ENCODE assay signal across 1 cellular context in genomic region chr20:50389437-50389807, GRCh38.
TF ChIP-seq lines count a peak whose summit lies in the region.

No MANE protein-coding gene starts in this region.

TF ChIP-seq in HepG2, 621 proteins besides CTCF, POLR2A, EP300 and RAD21 (continued from another document and continues in another):
- TF ChIP-seq USF2 (IDR thresholded peaks at IDR 0.05; ENCODE audit: low read depth, low read length) (no peak; the same call in 1 of the 2 replicates), USF2 (CRISPR knock-in tag; IDR thresholded peaks at IDR 0.05; ENCODE audit: borderline replicate concordance) (no peak), FUBP1 (CRISPR knock-in tag; IDR thresholded peaks at IDR 0.05; ENCODE audit: borderline replicate concordance) (no peak), ZNF776 (CRISPR knock-in tag; IDR thresholded peaks at IDR 0.05) (no peak), PHF8 (CRISPR knock-in tag; IDR thresholded peaks at IDR 0.05) (peak; percentile 18), ZBTB7B (CRISPR knock-in tag; IDR thresholded peaks at IDR 0.05) (no peak; the same call in 1 of the 2 replicates), KDM5A (IDR thresholded peaks at IDR 0.05; ENCODE audit: borderline replicate concordance, low read length) (no peak), FIP1L1 (IDR thresholded peaks at IDR 0.05; ENCODE audit: borderline replicate concordance, insufficient read depth, low read depth, low read length) (no peak), TMF1 (CRISPR knock-in tag; IDR thresholded peaks at IDR 0.05; ENCODE audit: low read depth) (no peak), MIXL1 (CRISPR knock-in tag; IDR thresholded peaks at IDR 0.05) (peak; percentile 26; the same call in 1 of the 2 replicates), CENPT (CRISPR knock-in tag; IDR thresholded peaks at IDR 0.05; ENCODE audit: low read depth) (no peak), ZNF629 (CRISPR knock-in tag; conservative IDR thresholded peaks at IDR 0.05) (0 out of 2 replicates have a peak, but pooled peaks have one; percentile 32), ZNF124 (CRISPR knock-in tag; IDR thresholded peaks at IDR 0.05) (0 out of 2 replicates have a peak, but pooled peaks have one; percentile 22), NKX3-1 (CRISPR knock-in tag; IDR thresholded peaks at IDR 0.05) (no peak), TFE3 (CRISPR knock-in tag; IDR thresholded peaks at IDR 0.05) (peak; percentile 79), FOXC1 (CRISPR knock-in tag; IDR thresholded peaks at IDR 0.05; ENCODE audit: borderline replicate concordance) (no peak), SNAI1 (CRISPR knock-in tag; IDR thresholded peaks at IDR 0.05; ENCODE audit: borderline replicate concordance) (no peak; the same call in 1 of the 2 replicates), ATF1 (CRISPR knock-in tag; IDR thresholded peaks at IDR 0.05) (no peak; the same call in 1 of the 2 replicates), ATM (IDR thresholded peaks at IDR 0.05; ENCODE audit: borderline replicate concordance) (no peak), IKZF5 (CRISPR knock-in tag; IDR thresholded peaks at IDR 0.05) (peak; percentile 65), ZNF263 (CRISPR knock-in tag; IDR thresholded peaks at IDR 0.05) (peak; percentile 85), PTBP1 (IDR thresholded peaks at IDR 0.05; ENCODE audit: low read depth, low read length, poor library complexity, severe bottlenecking) (no peak), SETDB1 (CRISPR knock-in tag; IDR thresholded peaks at IDR 0.05; ENCODE audit: borderline replicate concordance) (no peak), HOXA7 (CRISPR knock-in tag; IDR thresholded peaks at IDR 0.05) (no peak), ZNF747 (CRISPR knock-in tag; IDR thresholded peaks at IDR 0.05; ENCODE audit: borderline replicate concordance) (no peak), ZNF75D (CRISPR knock-in tag; IDR thresholded peaks at IDR 0.05; ENCODE audit: borderline replicate concordance) (no peak), ASH2L (IDR thresholded peaks at IDR 0.05; ENCODE audit: insufficient read length, low read depth, low read length) (peak; percentile 77), ZNF253 (CRISPR knock-in tag; IDR thresholded peaks at IDR 0.05; ENCODE audit: borderline replicate concordance) (no peak), NFE2 (CRISPR knock-in tag; IDR thresholded peaks at IDR 0.05) (no peak; the same call in 1 of the 2 replicates), RFXAP (CRISPR knock-in tag; IDR thresholded peaks at IDR 0.05; ENCODE audit: borderline replicate concordance) (no peak), SRSF1 (optimal IDR thresholded peaks at IDR 0.05; ENCODE audit: low read depth, low read length) (peak; percentile 49), ZSCAN22 (CRISPR knock-in tag; IDR thresholded peaks at IDR 0.05) (no peak), ZNF432 (CRISPR knock-in tag; IDR thresholded peaks at IDR 0.05; ENCODE audit: borderline replicate concordance) (no peak), ZNF33B (CRISPR knock-in tag; IDR thresholded peaks at IDR 0.05) (no peak), CREB3 (CRISPR knock-in tag; IDR thresholded peaks at IDR 0.05) (no peak), ZNF660 (CRISPR knock-in tag; IDR thresholded peaks at IDR 0.05; ENCODE audit: borderline replicate concordance, low read depth) (no peak), MATR3 (CRISPR knock-in tag; IDR thresholded peaks at IDR 0.05) (no peak), ZNF652 (CRISPR knock-in tag; IDR thresholded peaks at IDR 0.05; ENCODE audit: borderline replicate concordance, low read depth) (no peak), GLI4 (CRISPR knock-in tag; IDR thresholded peaks at IDR 0.05; ENCODE audit: borderline replicate concordance) (no peak), ZNF792 (CRISPR knock-in tag; IDR thresholded peaks at IDR 0.05) (no peak), RBM39 (IDR thresholded peaks at IDR 0.05; ENCODE audit: low read depth, low read length, poor library complexity, severe bottlenecking) (no peak), CENPBD1 (CRISPR knock-in tag; IDR thresholded peaks at IDR 0.05; ENCODE audit: borderline replicate concordance, low read depth) (no peak)
- TF ChIP-seq, protein P1, sequence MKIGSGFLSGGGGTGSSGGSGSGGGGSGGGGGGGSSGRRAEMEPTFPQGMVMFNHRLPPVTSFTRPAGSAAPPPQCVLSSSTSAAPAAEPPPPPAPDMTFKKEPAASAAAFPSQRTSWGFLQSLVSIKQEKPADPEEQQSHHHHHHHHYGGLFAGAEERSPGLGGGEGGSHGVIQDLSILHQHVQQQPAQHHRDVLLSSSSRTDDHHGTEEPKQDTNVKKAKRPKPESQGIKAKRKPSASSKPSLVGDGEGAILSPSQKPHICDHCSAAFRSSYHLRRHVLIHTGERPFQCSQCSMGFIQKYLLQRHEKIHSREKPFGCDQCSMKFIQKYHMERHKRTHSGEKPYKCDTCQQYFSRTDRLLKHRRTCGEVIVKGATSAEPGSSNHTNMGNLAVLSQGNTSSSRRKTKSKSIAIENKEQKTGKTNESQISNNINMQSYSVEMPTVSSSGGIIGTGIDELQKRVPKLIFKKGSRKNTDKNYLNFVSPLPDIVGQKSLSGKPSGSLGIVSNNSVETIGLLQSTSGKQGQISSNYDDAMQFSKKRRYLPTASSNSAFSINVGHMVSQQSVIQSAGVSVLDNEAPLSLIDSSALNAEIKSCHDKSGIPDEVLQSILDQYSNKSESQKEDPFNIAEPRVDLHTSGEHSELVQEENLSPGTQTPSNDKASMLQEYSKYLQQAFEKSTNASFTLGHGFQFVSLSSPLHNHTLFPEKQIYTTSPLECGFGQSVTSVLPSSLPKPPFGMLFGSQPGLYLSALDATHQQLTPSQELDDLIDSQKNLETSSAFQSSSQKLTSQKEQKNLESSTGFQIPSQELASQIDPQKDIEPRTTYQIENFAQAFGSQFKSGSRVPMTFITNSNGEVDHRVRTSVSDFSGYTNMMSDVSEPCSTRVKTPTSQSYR (CRISPR knock-in tag; IDR thresholded peaks at IDR 0.05; ENCODE audit: borderline replicate concordance) = peak; percentile 96
- TF ChIP-seq, protein P2, sequence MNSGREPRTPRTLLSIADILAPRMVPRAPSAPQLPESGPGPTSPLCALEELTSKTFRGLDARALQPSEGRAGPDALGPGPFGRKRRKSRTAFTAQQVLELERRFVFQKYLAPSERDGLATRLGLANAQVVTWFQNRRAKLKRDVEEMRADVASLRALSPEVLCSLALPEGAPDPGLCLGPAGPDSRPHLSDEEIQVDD (CRISPR knock-in tag; IDR thresholded peaks at IDR 0.05; ENCODE audit: borderline replicate concordance) = no peak; the same call in 1 of the 2 replicates
- TF ChIP-seq, protein P3, sequence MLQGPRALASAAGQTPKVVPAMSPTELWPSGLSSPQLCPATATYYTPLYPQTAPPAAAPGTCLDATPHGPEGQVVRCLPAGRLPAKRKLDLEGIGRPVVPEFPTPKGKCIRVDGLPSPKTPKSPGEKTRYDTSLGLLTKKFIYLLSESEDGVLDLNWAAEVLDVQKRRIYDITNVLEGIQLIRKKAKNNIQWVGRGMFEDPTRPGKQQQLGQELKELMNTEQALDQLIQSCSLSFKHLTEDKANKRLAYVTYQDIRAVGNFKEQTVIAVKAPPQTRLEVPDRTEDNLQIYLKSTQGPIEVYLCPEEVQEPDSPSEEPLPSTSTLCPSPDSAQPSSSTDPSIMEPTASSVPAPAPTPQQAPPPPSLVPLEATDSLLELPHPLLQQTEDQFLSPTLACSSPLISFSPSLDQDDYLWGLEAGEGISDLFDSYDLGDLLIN (CRISPR knock-in tag; IDR thresholded peaks at IDR 0.05; ENCODE audit: borderline replicate concordance) = no peak
- TF ChIP-seq, protein P4, sequence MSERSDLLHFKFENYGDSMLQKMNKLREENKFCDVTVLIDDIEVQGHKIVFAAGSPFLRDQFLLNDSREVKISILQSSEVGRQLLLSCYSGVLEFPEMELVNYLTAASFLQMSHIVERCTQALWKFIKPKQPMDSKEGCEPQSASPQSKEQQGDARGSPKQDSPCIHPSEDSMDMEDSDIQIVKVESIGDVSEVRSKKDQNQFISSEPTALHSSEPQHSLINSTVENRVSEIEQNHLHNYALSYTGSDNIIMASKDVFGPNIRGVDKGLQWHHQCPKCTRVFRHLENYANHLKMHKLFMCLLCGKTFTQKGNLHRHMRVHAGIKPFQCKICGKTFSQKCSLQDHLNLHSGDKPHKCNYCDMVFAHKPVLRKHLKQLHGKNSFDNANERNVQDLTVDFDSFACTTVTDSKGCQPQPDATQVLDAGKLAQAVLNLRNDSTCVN (CRISPR knock-in tag; IDR thresholded peaks at IDR 0.05; ENCODE audit: borderline replicate concordance) = peak; percentile 90; the same call in 1 of the 2 replicates
- TF ChIP-seq, protein P5, sequence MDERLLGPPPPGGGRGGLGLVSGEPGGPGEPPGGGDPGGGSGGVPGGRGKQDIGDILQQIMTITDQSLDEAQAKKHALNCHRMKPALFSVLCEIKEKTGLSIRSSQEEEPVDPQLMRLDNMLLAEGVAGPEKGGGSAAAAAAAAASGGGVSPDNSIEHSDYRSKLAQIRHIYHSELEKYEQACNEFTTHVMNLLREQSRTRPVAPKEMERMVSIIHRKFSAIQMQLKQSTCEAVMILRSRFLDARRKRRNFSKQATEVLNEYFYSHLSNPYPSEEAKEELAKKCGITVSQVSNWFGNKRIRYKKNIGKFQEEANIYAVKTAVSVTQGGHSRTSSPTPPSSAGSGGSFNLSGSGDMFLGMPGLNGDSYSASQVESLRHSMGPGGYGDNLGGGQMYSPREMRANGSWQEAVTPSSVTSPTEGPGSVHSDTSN (CRISPR knock-in tag; IDR thresholded peaks at IDR 0.05) = no peak
- TF ChIP-seq, protein P6, sequence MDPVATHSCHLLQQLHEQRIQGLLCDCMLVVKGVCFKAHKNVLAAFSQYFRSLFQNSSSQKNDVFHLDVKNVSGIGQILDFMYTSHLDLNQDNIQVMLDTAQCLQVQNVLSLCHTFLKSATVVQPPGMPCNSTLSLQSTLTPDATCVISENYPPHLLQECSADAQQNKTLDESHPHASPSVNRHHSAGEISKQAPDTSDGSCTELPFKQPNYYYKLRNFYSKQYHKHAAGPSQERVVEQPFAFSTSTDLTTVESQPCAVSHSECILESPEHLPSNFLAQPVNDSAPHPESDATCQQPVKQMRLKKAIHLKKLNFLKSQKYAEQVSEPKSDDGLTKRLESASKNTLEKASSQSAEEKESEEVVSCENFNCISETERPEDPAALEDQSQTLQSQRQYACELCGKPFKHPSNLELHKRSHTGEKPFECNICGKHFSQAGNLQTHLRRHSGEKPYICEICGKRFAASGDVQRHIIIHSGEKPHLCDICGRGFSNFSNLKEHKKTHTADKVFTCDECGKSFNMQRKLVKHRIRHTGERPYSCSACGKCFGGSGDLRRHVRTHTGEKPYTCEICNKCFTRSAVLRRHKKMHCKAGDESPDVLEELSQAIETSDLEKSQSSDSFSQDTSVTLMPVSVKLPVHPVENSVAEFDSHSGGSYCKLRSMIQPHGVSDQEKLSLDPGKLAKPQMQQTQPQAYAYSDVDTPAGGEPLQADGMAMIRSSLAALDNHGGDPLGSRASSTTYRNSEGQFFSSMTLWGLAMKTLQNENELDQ (CRISPR knock-in tag; IDR thresholded peaks at IDR 0.05; ENCODE audit: borderline replicate concordance) = no peak
